In the genomic region with DNA sequence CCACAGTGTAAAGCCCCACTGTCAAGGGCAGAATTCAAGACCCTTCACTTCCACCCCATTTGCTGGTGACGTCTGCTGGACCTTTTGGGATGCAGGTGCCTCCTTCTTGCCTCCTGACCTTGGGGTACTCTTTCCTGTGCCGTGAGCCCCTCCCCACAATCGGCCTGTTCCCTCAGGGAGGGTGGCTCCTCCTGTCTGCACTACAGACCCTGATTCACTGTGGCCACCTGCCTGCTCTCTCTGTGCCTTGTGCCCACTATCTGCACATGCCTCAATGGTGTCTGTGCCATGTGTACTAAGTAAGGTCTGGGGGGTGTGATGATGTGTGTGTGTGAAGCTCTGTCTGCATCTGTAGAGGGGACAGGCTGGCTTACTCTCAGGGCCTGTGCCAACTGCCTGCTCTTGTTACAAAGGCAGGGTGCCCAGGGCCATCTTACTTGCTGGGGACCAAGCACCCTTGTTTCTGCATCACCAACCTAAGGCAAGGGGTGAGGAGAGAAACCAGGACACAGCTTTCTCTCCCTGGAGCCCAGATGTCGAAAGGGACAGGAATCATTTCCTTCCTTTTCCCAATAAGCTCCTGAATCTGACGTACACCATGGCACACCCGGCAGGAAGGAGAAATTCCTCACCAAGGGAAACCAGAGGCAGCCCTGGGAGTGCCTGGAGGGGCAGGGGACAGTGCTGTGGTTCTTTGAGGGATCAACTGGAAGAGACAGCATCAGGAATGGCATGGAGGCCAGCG, we compare ENCODE assay signal across 16 cellular contexts. TPM values are rescaled to one million over a fixed set of nuclear protein-coding genes. Genes with fewer than 3 reads are reported as not detected.
A peak's percentile ranks its signal among the peaks of the same experiment; 100 is the strongest.
DNase-seq lines count a peak whose midpoint lies in the region; TF ChIP-seq lines count a peak whose summit lies in the region.
"Had no signal": no experiment of that assay in that cellular context is flagged by ENCODE, and none has a peak within 500 bp of the region (broad histone marks: within the 10 kb centered on the region; RNA-seq: fewer than 3 reads in every experiment).

No MANE protein-coding gene starts in this region.

- H3K27ac Mint-ChIP-seq in MCF 10A (ENCODE audit: low read depth, unreplicated experiment), result no peak overlapping the region
- peak overlapping the region; percentile 21 for H3K27ac Mint-ChIP-seq in nephron progenitor cell
- H3K27ac Mint-ChIP-seq: activated T-helper 1 cell treated with anti-CD3 and anti-CD28 coated beads, Interleukin-12 subunit alpha, Interleukin-12 subunit beta, Interleukin-2, Interleukin-4 antibody, amounts not matched to agents 30 ng/mL and 10 ng/mL and 1 ng/mL, durations not matched to agents 14 hours and 24 hours and 36 hours had no signal

- peaks cover 7% of the 10 kb centered on the region in 2 donors for H3K4me1 ChIP-seq in breast epithelium
- peaks cover 5 to 18% of the 10 kb centered on the region in 2 donors for H3K4me1 ChIP-seq in duodenal mucosa (ENCODE audit: control insufficient read depth in 1 of 2, insufficient read depth in 2 of 2, low read length in 2 of 2)
- H3K4me1 ChIP-seq in effector memory CD4-positive, alpha-beta T cell (ENCODE audit: control insufficient read depth, insufficient read depth, low read length, poor library complexity, severe bottlenecking), result peaks cover 12% of the 10 kb centered on the region

- DNase-seq in breast epithelium (ENCODE audit: low spot score in 2 of 2) (no peak), MCF 10A (ENCODE audit: unreplicated experiment) (no peak), nephron progenitor cell (no peak), posterior cingulate gyrus (no peak), DMS79 treated with DMSO at 0.1 percent for 48 hours (lab: John Stamatoyannopoulos, UW) (no peak)
- no peak for DNase-seq in effector memory CD4-positive, alpha-beta T cell
- DNase-seq: activated CD4-positive, alpha-beta T cell treated with anti-CD3 and anti-CD28 coated beads, Interleukin-2, amount 50 U/mL, for 48 hours; CD4-positive, alpha-beta memory T cell; MG63; NCI-H2029; NCI-H526; PC-3; transverse colon had no signal

- POLR2A ChIA-PET in MCF 10A (lab: Yijun Ruan, JAX), result interaction anchor here (2.2 kb wide), 1 partner anchor 11 kb away, joined by 8 read pairs; no protein-coding TSS in a partner anchor

- no peak for TF ChIP-seq POLR2A in breast epithelium (IDR thresholded peaks at IDR 0.05)

- CTCF ChIA-PET in MCF 10A (lab: Yijun Ruan, JAX), result interaction anchor here (0.6 to 2.4 kb wide), 4 partner anchors 11 to 910 kb away, joined by 3 to 9 read pairs (median 4); no protein-coding TSS in a partner anchor

- peaks cover 20% of the 10 kb centered on the region for H3K36me3 Mint-ChIP-seq in MCF 10A (ENCODE audit: insufficient read depth, unreplicated experiment)
- H3K36me3 Mint-ChIP-seq in nephron progenitor cell (ENCODE audit: low read depth), result peaks cover 8% of the 10 kb centered on the region

- H3K9me3 Mint-ChIP-seq in MCF 10A (ENCODE audit: unreplicated experiment), result no peaks in the 10 kb centered on the region
- no peaks in the 10 kb centered on the region for H3K9me3 Mint-ChIP-seq in nephron progenitor cell
- H3K9me3 Mint-ChIP-seq: activated T-helper 1 cell treated with anti-CD3 and anti-CD28 coated beads, Interleukin-12 subunit alpha, Interleukin-12 subunit beta, Interleukin-2, Interleukin-4 antibody, amounts not matched to agents 30 ng/mL and 10 ng/mL and 1 ng/mL, durations not matched to agents 14 hours and 24 hours and 36 hours; CD4-positive, alpha-beta memory T cell had no signal

- H3K4me3 ChIP-seq in breast epithelium (peak overlapping the region in 1 of 3 donors; percentile 19), duodenal mucosa (ENCODE audit: low read depth in 1 of 2, low read length in 2 of 2) (no peak overlapping the region)
- H3K4me3 ChIP-seq in effector memory CD4-positive, alpha-beta T cell (ENCODE audit: insufficient read depth, low read depth, low read length, poor library complexity, severe bottlenecking), result no peak overlapping the region
- H3K4me3 ChIP-seq: MG63, transverse colon had no signal

- H3K27me3 Mint-ChIP-seq in MCF 10A (ENCODE audit: insufficient read depth, unreplicated experiment) (no peaks in the 10 kb centered on the region), nephron progenitor cell (ENCODE audit: low read depth, poor library complexity) (peaks cover 7% of the 10 kb centered on the region)
- H3K27me3 Mint-ChIP-seq: CD4-positive, alpha-beta memory T cell had no signal

- H3K36me3 ChIP-seq in breast epithelium (no peaks in the 10 kb centered on the region), duodenal mucosa (ENCODE audit: control insufficient read depth in 1 of 2, insufficient read depth in 2 of 2, low read length in 2 of 2) (peaks cover 0 to 11% of the 10 kb centered on the region in 2 donors)
- peaks cover 11% of the 10 kb centered on the region for H3K36me3 ChIP-seq in effector memory CD4-positive, alpha-beta T cell (ENCODE audit: control insufficient read depth, insufficient read depth, low read length)
- H3K36me3 ChIP-seq: transverse colon had no signal

- no peak overlapping the region for H3K4me3 Mint-ChIP-seq in MCF 10A (ENCODE audit: unreplicated experiment)
- peak overlapping the region; percentile 6 for H3K4me3 Mint-ChIP-seq in nephron progenitor cell
- H3K4me3 Mint-ChIP-seq: activated T-helper 1 cell treated with anti-CD3 and anti-CD28 coated beads, Interleukin-12 subunit alpha, Interleukin-12 subunit beta, Interleukin-2, Interleukin-4 antibody, amounts not matched to agents 30 ng/mL and 10 ng/mL and 1 ng/mL, durations not matched to agents 14 hours and 24 hours and 36 hours; CD4-positive, alpha-beta memory T cell had no signal

- H3K4me1 Mint-ChIP-seq in MCF 10A (ENCODE audit: insufficient read depth, unreplicated experiment), result peaks cover 16% of the 10 kb centered on the region
- H3K4me1 Mint-ChIP-seq in nephron progenitor cell, result peaks cover 32% of the 10 kb centered on the region

- H3K27me3 ChIP-seq in breast epithelium (no peaks in the 10 kb centered on the region), duodenal mucosa (ENCODE audit: control insufficient read depth in 1 of 2, insufficient read depth in 2 of 2, low read length in 2 of 2) (no peaks in the 10 kb centered on the region)
- no peaks in the 10 kb centered on the region for H3K27me3 ChIP-seq in effector memory CD4-positive, alpha-beta T cell (replicated peaks; ENCODE audit: control insufficient read depth, insufficient read depth, low read length, poor library complexity, severe bottlenecking)
- H3K27me3 ChIP-seq: MG63, transverse colon had no signal

- no TSS peak for BruUV-seq in MCF 10A (replicated peaks; lab: Mats Ljungman, UMichigan)

- intact Hi-C loops in breast epithelium (cut with DNase I; ENCODE audit: low total_unique reads), result no loop called here
- intact Hi-C loops in MCF 10A (cut with micrococcal nuclease), result no loop called here
- intact Hi-C loops in posterior cingulate gyrus (cut with DNase I), result no loop called here

- H3K27ac ChIP-seq in breast epithelium, result peak overlapping the region; percentile 90 to 97
- peak overlapping the region; percentile 6 for H3K27ac ChIP-seq in duodenal mucosa (ENCODE audit: low read depth, low read length)
- peak overlapping the region; percentile 61 for H3K27ac ChIP-seq in temporal lobe (ENCODE audit: low read depth, low read length)
- H3K27ac ChIP-seq in effector memory CD4-positive, alpha-beta T cell (ENCODE audit: insufficient read depth, low read length, poor library complexity, severe bottlenecking), result no peak overlapping the region

- no peak for TF ChIP-seq CTCF in breast epithelium (IDR thresholded peaks at IDR 0.05)
- no peak for TF ChIP-seq CTCF in MCF 10A (IDR thresholded peaks at IDR 0.05; ENCODE audit: unreplicated experiment)
- TF ChIP-seq CTCF in nephron progenitor cell (IDR thresholded peaks at IDR 0.05), result no peak

- H3K9ac ChIP-seq in duodenal mucosa (ENCODE audit: low read depth in 1 of 2, low read length in 2 of 2), result no peak overlapping the region

- no peaks in the 10 kb centered on the region for H3K9me3 ChIP-seq in breast epithelium
- no peaks in the 10 kb centered on the region for H3K9me3 ChIP-seq in duodenal mucosa (ENCODE audit: control insufficient read depth in 1 of 2, low read length in 2 of 2)
- H3K9me3 ChIP-seq in effector memory CD4-positive, alpha-beta T cell (ENCODE audit: control insufficient read depth, low read length), result no peaks in the 10 kb centered on the region
- H3K9me3 ChIP-seq: MG63, transverse colon had no signal

RNA-seq across cellular contexts. Expression of a gene that starts 3.7 kb away (rescaled TPM):
- total RNA-seq in breast epithelium (10 to 100 TPM; 24.3 to 45.2 (median 28.1) TPM), MCF 10A (2022) (32.2 and 32.6 TPM in 2 replicates), temporal lobe (16.0 TPM)

RNA-seq across cellular contexts. Expression of a gene that starts 33.6 kb away (rescaled TPM):
- 10 to 100 TPM; 20.2 to 34.8 (median 33.1) TPM for total RNA-seq in breast epithelium
- 29.3 and 37.0 TPM in 2 replicates for total RNA-seq in MCF 10A (2022)
- 12.3 TPM for total RNA-seq in temporal lobe
